ENCODE assay signal across 8 cellular contexts in genomic region chr19:44800461-44800860, GRCh38. TPM values are rescaled to one million over a fixed set of nuclear protein-coding genes. Genes with fewer than 3 reads are reported as not detected.
DNase-seq lines count a peak whose midpoint lies in the region; ATAC-seq and TF ChIP-seq lines count a peak whose summit lies in the region.

No MANE protein-coding gene starts in this region.

- H3K4me1 Mint-ChIP-seq in progenitor cell of endocrine pancreas (ENCODE audit: low read depth): peaks cover 16% of the 10 kb centered on the region

- no peak for TF ChIP-seq EP300 in SK-N-SH (IDR thresholded peaks at IDR 0.05; ENCODE audit: borderline replicate concordance in 1 of 2, low read depth in 1 of 2, low read length in 1 of 2)

- CTCF ChIA-PET in SK-N-SH (lab: Yijun Ruan, JAX): interaction anchor here (0.6 to 3.1 kb wide), 5 partner anchors 11 to 111 kb away, joined by 3 to 19 read pairs (median 3); no protein-coding TSS in a partner anchor

- peak; percentile 73 for ATAC-seq in GM19467 (IDR thresholded peaks at IDR 0.05; ENCODE audit: unreplicated experiment)
- ATAC-seq in aorta (ENCODE audit: low FRiP score): peak; percentile 92

- peak; percentile 65 for TF ChIP-seq CTCF in C4-2B (conservative IDR thresholded peaks at IDR 0.05)
- TF ChIP-seq CTCF in MM.1S (IDR thresholded peaks at IDR 0.05; ENCODE audit: low read length): peak; percentile 90
- TF ChIP-seq CTCF in SK-N-SH (IDR thresholded peaks at IDR 0.05): peak; percentile 86
- peak; percentile 95 for TF ChIP-seq CTCF in progenitor cell of endocrine pancreas (IDR thresholded peaks at IDR 0.05; ENCODE audit: unreplicated experiment)

- H3K27me3 ChIP-seq in MM.1S (replicated peaks; ENCODE audit: insufficient read depth, low read length) (peaks cover 35% of the 10 kb centered on the region), SK-N-SH (ENCODE audit: insufficient read depth) (peaks cover 34% of the 10 kb centered on the region), aorta (ENCODE audit: control insufficient read depth in 1 of 2, insufficient read depth in 2 of 2, low read length in 1 of 2) (no peaks in the 10 kb centered on the region)

- DNase-seq in MM.1S: peak; percentile 89
- DNase-seq in SK-N-SH: peak; percentile 89
- DNase-seq in activated naive CD4-positive, alpha-beta T cell treated with Interleukin-2 at 50 U/mL for 16 hours: peak; percentile 80
- DNase-seq in head of caudate nucleus: peak; percentile 29 to 90 (median 76)
- DNase-seq in progenitor cell of endocrine pancreas (ENCODE audit: low spot score, unreplicated experiment): peak; percentile 95
- DNase-seq in aorta: peak; percentile 91 to 96

- H3F3A ChIP-seq in MM.1S (ENCODE audit: insufficient read depth, low read length) (no peaks in the 10 kb centered on the region), SK-N-SH (replicated peaks; ENCODE audit: insufficient read depth) (no peaks in the 10 kb centered on the region)

- POLR2A ChIA-PET in SK-N-SH (lab: Yijun Ruan, JAX): no interaction called here

- H3K79me2 ChIP-seq in MM.1S (ENCODE audit: low read length) (no peaks in the 10 kb centered on the region), SK-N-SH (ENCODE audit: insufficient read depth) (no peaks in the 10 kb centered on the region)

- no peak overlapping the region; the same call in 1 of the 2 replicates for H3K27ac ChIP-seq in C4-2B
- no peak overlapping the region for H3K27ac ChIP-seq in MM.1S (ENCODE audit: low read length)
- H3K27ac ChIP-seq in SK-N-SH (ENCODE audit: low read depth in 2 of 2, low read length in 1 of 2): no peak overlapping the region
- no peak overlapping the region for H3K27ac ChIP-seq in aorta (ENCODE audit: low read depth in 1 of 2, low read length in 2 of 2)

- intact Hi-C loops in head of caudate nucleus (cut with DNase I): no loop called here
- intact Hi-C loops in aorta (cut with DNase I): loop anchor here (1.0 kb wide), 2 partner anchors 44 to 45 kb away; no protein-coding TSS in a partner anchor

- peak; percentile 75 for TF ChIP-seq RAD21 in SK-N-SH (IDR thresholded peaks at IDR 0.05; ENCODE audit: low read length)

- H3K9me2 ChIP-seq in MM.1S (replicated peaks; ENCODE audit: insufficient read depth, low read length): no peaks in the 10 kb centered on the region
- H3K9me2 ChIP-seq in SK-N-SH: no peaks in the 10 kb centered on the region

- WGBS in SK-N-SH (ENCODE audit: low lambda C conversion rate): 0% methylated on average over 2 of the region's 3 CpGs
- 3% methylated on average over 3 of the region's 3 CpGs for WGBS in aorta, 2 donors

- no peaks in the 10 kb centered on the region for H4K20me1 ChIP-seq in MM.1S (ENCODE audit: insufficient read depth, low read length)
- no peaks in the 10 kb centered on the region for H4K20me1 ChIP-seq in SK-N-SH (ENCODE audit: insufficient read depth)

- H3K4me3 ChIP-seq in MM.1S (ENCODE audit: low read length) (no peak overlapping the region), SK-N-SH (ENCODE audit: low read depth in 2 of 2, low read length in 1 of 2) (peak overlapping the region in 1 of 2 experiments; percentile 41; a peak in 1 of 4 replicates), aorta (ENCODE audit: low read length in 2 of 2) (no peak overlapping the region)

- H3K36me3 ChIP-seq in MM.1S (replicated peaks; ENCODE audit: insufficient read depth, low read length) (no peaks in the 10 kb centered on the region), SK-N-SH (replicated peaks in 1 of 2; ENCODE audit: control insufficient read depth in 1 of 2, insufficient read depth in 2 of 2, low read length in 1 of 2) (no peaks in the 10 kb centered on the region), aorta (ENCODE audit: control insufficient read depth in 1 of 2, insufficient read depth in 2 of 2, low read length in 1 of 2) (no peaks in the 10 kb centered on the region)

- H3K9ac ChIP-seq in MM.1S (ENCODE audit: low read length): no peak overlapping the region; the same call in 1 of the 2 replicates
- H3K9ac ChIP-seq in SK-N-SH: no peak overlapping the region

- H3K9me3 ChIP-seq in MM.1S (replicated peaks; ENCODE audit: insufficient read depth, low read length) (no peaks in the 10 kb centered on the region), SK-N-SH (no peaks in the 10 kb centered on the region), aorta (ENCODE audit: control insufficient read depth, low read length) (peaks cover 2% of the 10 kb centered on the region)

- H2AFZ ChIP-seq in MM.1S (ENCODE audit: low read length) (peak overlapping the region; percentile 76; the same call in 1 of the 2 replicates), SK-N-SH (ENCODE audit: low read depth) (no peak overlapping the region)

- H3K4me3 Mint-ChIP-seq in progenitor cell of endocrine pancreas (ENCODE audit: low read depth): no peak overlapping the region

- H3K9me3 Mint-ChIP-seq in progenitor cell of endocrine pancreas (ENCODE audit: low read depth): no peaks in the 10 kb centered on the region

- H3K36me3 Mint-ChIP-seq in progenitor cell of endocrine pancreas (ENCODE audit: insufficient read depth): peaks cover 7% of the 10 kb centered on the region

- H3K4me2 ChIP-seq in MM.1S (ENCODE audit: low read depth, low read length) (peak overlapping the region; percentile 64), SK-N-SH (no peak overlapping the region)

- no peak overlapping the region for H3K27ac Mint-ChIP-seq in progenitor cell of endocrine pancreas

- H3K27me3 Mint-ChIP-seq in progenitor cell of endocrine pancreas: no peaks in the 10 kb centered on the region

- H3K4me1 ChIP-seq in MM.1S (ENCODE audit: low read length) (peaks cover 12% of the 10 kb centered on the region), SK-N-SH (ENCODE audit: control insufficient read depth in 1 of 2, insufficient read depth in 2 of 2, low read depth in 1 of 2, low read length in 1 of 2) (no peaks in the 10 kb centered on the region; a peak in 1 of 4 replicates), aorta (ENCODE audit: control insufficient read depth in 1 of 2, insufficient read depth in 2 of 2, low read length in 2 of 2) (no peaks in the 10 kb centered on the region)

TF ChIP-seq in SK-N-SH, 30 proteins besides CTCF, POLR2A, EP300 and RAD21:
- TF ChIP-seq TEAD4 (IDR thresholded peaks at IDR 0.05; ENCODE audit: borderline replicate concordance, insufficient read depth) (no peak), SMC3 (IDR thresholded peaks at IDR 0.05; ENCODE audit: low read depth, low read length) (peak; percentile 82)
TF ChIP-seq in SK-N-SH: peak in this region for 1.

RNA-seq across cellular contexts. Expression of gene BCAM, which starts 8.4 kb away (rescaled TPM):
- polyA plus RNA-seq in SK-N-SH (2012; rRNA removed): 9.7 and 34.0 TPM in 2 replicates
- 13.8 and 20.8 TPM in 2 replicates for polyA plus RNA-seq in SK-N-SH (2012; cell fraction: cytosol; rRNA removed)
- 49.8 and 71.7 TPM in 2 replicates for polyA plus RNA-seq in SK-N-SH (2012; cell fraction: nucleus; rRNA removed)
- 197 and 211 TPM in 2 replicates for total RNA-seq in progenitor cell of endocrine pancreas
- total RNA-seq in aorta: 100 to 1,000 TPM; 146 to 161 TPM
- polyA plus RNA-seq in aorta: 100 to 1,000 TPM in 1 of 2 donors, 10 to 100 TPM in 1; 43.1 to 109 TPM

RNA-seq across cellular contexts. Expression of gene CBLC, which starts 22.8 kb away (rescaled TPM):
- polyA plus RNA-seq in SK-N-SH (2012; rRNA removed): not detected in 2 replicates
- not detected in 2 replicates for polyA plus RNA-seq in SK-N-SH (2012; cell fraction: cytosol; rRNA removed)
- polyA plus RNA-seq in SK-N-SH (2012; cell fraction: nucleus; rRNA removed): 0.04 TPM in 1 of 2 replicates, not detected in the other
- total RNA-seq in progenitor cell of endocrine pancreas: 15.4 and 16.2 TPM in 2 replicates
- not detected for total RNA-seq in aorta
- 10 to 100 TPM in 1 of 2 donors, not detected in 1; 13.3 TPM for polyA plus RNA-seq in aorta

RNA-seq across cellular contexts. Expression of gene NECTIN2, which starts 45.6 kb away (rescaled TPM):
- polyA plus RNA-seq in SK-N-SH (2012; rRNA removed) (96.6 and 121 TPM in 2 replicates), aorta (10 to 100 TPM; 27.8 to 49.5 TPM)
- 57.7 and 82.2 TPM in 2 replicates for polyA plus RNA-seq in SK-N-SH (2012; cell fraction: cytosol; rRNA removed)
- polyA plus RNA-seq in SK-N-SH (2012; cell fraction: nucleus; rRNA removed): 94.1 and 94.2 TPM in 2 replicates
- total RNA-seq in progenitor cell of endocrine pancreas (201 and 203 TPM in 2 replicates), aorta (10 to 100 TPM; 88.2 to 97.8 TPM)

RNA-seq across cellular contexts. Expression of gene BCL3, which starts 52.0 kb away (rescaled TPM):
- 7.5 and 19.2 TPM in 2 replicates for polyA plus RNA-seq in SK-N-SH (2012; rRNA removed)
- polyA plus RNA-seq in SK-N-SH (2012; cell fraction: cytosol; rRNA removed): 8.9 and 12.7 TPM in 2 replicates
- 49.3 and 90.0 TPM in 2 replicates for polyA plus RNA-seq in SK-N-SH (2012; cell fraction: nucleus; rRNA removed)
- total RNA-seq in progenitor cell of endocrine pancreas: 2.9 and 3.8 TPM in 2 replicates
- 100 to 1,000 TPM in 1 of 2 donors, 10 to 100 TPM in 1; 46.4 to 102 TPM for total RNA-seq in aorta
- polyA plus RNA-seq in aorta: 10 to 100 TPM; 29.9 to 36.2 TPM

Comparison
In these comparisons a context has a peak if more than half of its experiments do, and no peak if none do; other contexts are left out.
1. RNA of gene CBLC, which starts 22.8 kb away (total RNA-seq): 15.4 to 16.2 TPM in progenitor cell of endocrine pancreas; not detected in aorta; every median in the first group is over 10 times any median in the second.
2. Peak in every context shown above with its lines, with median percentiles within 50 percentile points of each other: CTCF ChIP-seq and DNase-seq.